13 cellular contexts compared by ENCODE assay signal in the genomic region with DNA sequence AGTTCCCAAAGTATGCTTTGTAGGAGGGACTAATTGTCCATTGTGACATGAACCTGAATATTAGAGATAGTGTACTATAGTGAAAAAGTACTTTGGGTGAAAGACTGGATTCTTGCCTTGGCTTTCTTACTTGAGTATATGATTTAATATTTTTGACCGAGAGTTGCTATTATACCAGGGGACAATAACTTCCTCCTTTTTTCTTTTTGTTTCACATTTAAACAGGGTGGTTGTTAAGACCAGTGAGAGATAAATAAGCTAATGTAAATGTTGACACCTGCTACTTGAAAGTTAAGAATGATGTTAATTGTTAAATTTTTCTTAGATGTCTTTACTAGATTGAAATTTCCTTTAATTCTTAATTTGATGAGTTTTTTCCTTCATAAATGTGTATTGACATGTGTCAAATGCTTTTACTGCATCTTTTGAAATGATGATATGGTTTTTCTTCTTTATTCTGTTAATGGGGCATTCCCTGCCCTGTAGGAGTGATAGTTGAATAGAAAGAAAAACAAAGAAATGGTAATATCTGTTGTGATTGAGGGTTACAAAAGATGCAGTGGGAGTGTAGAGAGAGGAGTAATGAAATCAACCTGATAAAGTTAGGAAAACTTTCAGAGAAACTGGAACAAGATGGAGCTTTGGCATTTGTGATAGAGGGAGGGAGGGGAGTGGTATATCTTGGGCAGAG.
A peak's percentile ranks its signal among the peaks of the same experiment; 100 is the strongest.
DNase-seq lines count a peak whose midpoint lies in the region; ATAC-seq lines count a peak whose summit lies in the region.
"Had no signal": no experiment of that assay in that cellular context is flagged by ENCODE, and none has a peak within 500 bp of the region (broad histone marks: within the 10 kb centered on the region; RNA-seq: fewer than 3 reads in every experiment).

No MANE protein-coding gene starts in this region.

- H3K27ac Mint-ChIP-seq in stimulated activated naive CD8-positive, alpha-beta T cell treated with anti-CD3 and anti-CD28 coated beads, Interleukin-15, Interleukin-2, amounts not matched to agents 100 ng/mL and 50 ng/mL, for 24 hours = peak overlapping the region; percentile 84

- H3K4me3 ChIP-seq in endocrine pancreas (ENCODE audit: control insufficient read depth, insufficient read depth, low read length) = peak overlapping the region; percentile 1

- no peaks in the 10 kb centered on the region for H3K9me3 ChIP-seq in endocrine pancreas (ENCODE audit: control insufficient read depth, low read length)

- no peak for ATAC-seq in stimulated activated naive CD8-positive, alpha-beta T cell treated with anti-CD3 and anti-CD28 coated beads, Interleukin-15, Interleukin-2, amounts not matched to agents 100 U/mL and 50 U/mL, for 24 hours

- H3K4me3 Mint-ChIP-seq in stimulated activated naive CD8-positive, alpha-beta T cell treated with anti-CD3 and anti-CD28 coated beads, Interleukin-15, Interleukin-2, amounts not matched to agents 100 ng/mL and 50 ng/mL, for 24 hours = peak overlapping the region; percentile 47

- no peak for DNase-seq in stimulated activated naive CD8-positive, alpha-beta T cell treated with anti-CD3 and anti-CD28 coated beads, Interleukin-15, Interleukin-2, amounts not matched to agents 100 U/mL and 50 U/mL, for 24 hours
- DNase-seq in NCI-H226 (peak; percentile 74), NCI-H2107 treated with DMSO at 0.1 percent for 48 hours (lab: John Stamatoyannopoulos, UW; ENCODE audit: unreplicated experiment) (no peak), posterior cingulate gyrus (no peak), Ammon's horn (ENCODE audit: low spot score) (no peak)
- DNase-seq in effector CD4-positive, alpha-beta T cell = no peak
- DNase-seq: effector CD8-positive, alpha-beta T cell; hippocampal formation; midbrain; NCI-H774; T-helper 9 cell had no signal

- peaks cover 6% of the 10 kb centered on the region for H3K9me3 Mint-ChIP-seq in stimulated activated naive CD8-positive, alpha-beta T cell treated with anti-CD3 and anti-CD28 coated beads, Interleukin-15, Interleukin-2, amounts not matched to agents 100 ng/mL and 50 ng/mL, for 24 hours

- no peaks in the 10 kb centered on the region for H3K27me3 ChIP-seq in endocrine pancreas (ENCODE audit: control insufficient read depth, insufficient read depth, low read length)

- intact Hi-C loops in posterior cingulate gyrus (cut with DNase I) = no loop called here

- no peak overlapping the region for H3K9ac ChIP-seq in endocrine pancreas (ENCODE audit: control insufficient read depth, insufficient read depth, low read length)

- H3K36me3 ChIP-seq in endocrine pancreas (ENCODE audit: control insufficient read depth, insufficient read depth, low read length) = no peaks in the 10 kb centered on the region

- H3K36me3 Mint-ChIP-seq in stimulated activated naive CD8-positive, alpha-beta T cell treated with anti-CD3 and anti-CD28 coated beads, Interleukin-15, Interleukin-2, amounts not matched to agents 100 ng/mL and 50 ng/mL, for 24 hours (ENCODE audit: low read depth) = peaks cover 12% of the 10 kb centered on the region

- H3K4me1 Mint-ChIP-seq in stimulated activated naive CD8-positive, alpha-beta T cell treated with anti-CD3 and anti-CD28 coated beads, Interleukin-15, Interleukin-2, amounts not matched to agents 100 ng/mL and 50 ng/mL, for 24 hours (ENCODE audit: low read depth) = peaks cover 89% of the 10 kb centered on the region

- H3K4me1 ChIP-seq in endocrine pancreas (ENCODE audit: control insufficient read depth, insufficient read depth, low read length) = peaks cover 34% of the 10 kb centered on the region

- H3K27me3 Mint-ChIP-seq in stimulated activated naive CD8-positive, alpha-beta T cell treated with anti-CD3 and anti-CD28 coated beads, Interleukin-15, Interleukin-2, amounts not matched to agents 100 ng/mL and 50 ng/mL, for 24 hours = no peaks in the 10 kb centered on the region
